2 cellular contexts compared by ENCODE assay signal in the genomic region with DNA sequence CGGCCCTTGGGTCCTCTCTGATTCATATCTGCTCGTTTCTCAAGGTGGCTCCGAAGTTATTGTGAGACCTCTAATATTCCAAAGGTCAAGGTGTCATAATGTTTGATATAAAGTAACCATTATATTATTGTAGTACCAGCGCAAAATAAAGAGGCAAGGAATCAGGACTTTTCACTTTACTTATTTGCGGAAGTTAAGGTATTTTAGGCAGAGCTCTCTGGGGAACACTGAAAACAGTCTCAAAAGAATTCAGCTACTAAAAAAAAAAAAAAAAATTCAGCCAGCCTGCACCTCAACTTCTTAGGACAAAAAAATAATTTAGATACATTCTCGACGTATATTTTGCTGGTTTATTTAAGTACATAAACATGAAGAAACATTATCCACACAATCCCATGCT.
TF ChIP-seq lines count a peak whose summit lies in the region.

No MANE protein-coding gene starts in this region.

TF ChIP-seq in SK-N-SH, 30 proteins besides CTCF, POLR2A, EP300 and RAD21 (continued from another document):
- no peak for TF ChIP-seq REST (IDR thresholded peaks at IDR 0.05; ENCODE audit: low read depth, low read length)

TF ChIP-seq in SK-N-SH treated with all-trans-retinoic acid at 6 μM for 48 hours, 23 proteins besides CTCF, POLR2A, EP300 and RAD21 (continued from another document):
- TF ChIP-seq, protein P1, sequence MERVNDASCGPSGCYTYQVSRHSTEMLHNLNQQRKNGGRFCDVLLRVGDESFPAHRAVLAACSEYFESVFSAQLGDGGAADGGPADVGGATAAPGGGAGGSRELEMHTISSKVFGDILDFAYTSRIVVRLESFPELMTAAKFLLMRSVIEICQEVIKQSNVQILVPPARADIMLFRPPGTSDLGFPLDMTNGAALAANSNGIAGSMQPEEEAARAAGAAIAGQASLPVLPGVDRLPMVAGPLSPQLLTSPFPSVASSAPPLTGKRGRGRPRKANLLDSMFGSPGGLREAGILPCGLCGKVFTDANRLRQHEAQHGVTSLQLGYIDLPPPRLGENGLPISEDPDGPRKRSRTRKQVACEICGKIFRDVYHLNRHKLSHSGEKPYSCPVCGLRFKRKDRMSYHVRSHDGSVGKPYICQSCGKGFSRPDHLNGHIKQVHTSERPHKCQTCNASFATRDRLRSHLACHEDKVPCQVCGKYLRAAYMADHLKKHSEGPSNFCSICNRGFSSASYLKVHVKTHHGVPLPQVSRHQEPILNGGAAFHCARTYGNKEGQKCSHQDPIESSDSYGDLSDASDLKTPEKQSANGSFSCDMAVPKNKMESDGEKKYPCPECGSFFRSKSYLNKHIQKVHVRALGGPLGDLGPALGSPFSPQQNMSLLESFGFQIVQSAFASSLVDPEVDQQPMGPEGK (CRISPR knock-in tag; IDR thresholded peaks at IDR 0.05; ENCODE audit: borderline replicate concordance) = no peak
- TF ChIP-seq CSDC2 (CRISPR knock-in tag; IDR thresholded peaks at IDR 0.05) (no peak), TCF4 (CRISPR knock-in tag; IDR thresholded peaks at IDR 0.05; ENCODE audit: borderline replicate concordance) (no peak), ZFP3 (CRISPR knock-in tag; IDR thresholded peaks at IDR 0.05) (no peak), ESRRG (CRISPR knock-in tag; IDR thresholded peaks at IDR 0.05) (no peak), CSRNP3 (CRISPR knock-in tag; IDR thresholded peaks at IDR 0.05) (no peak), PPARA (CRISPR knock-in tag; IDR thresholded peaks at IDR 0.05; ENCODE audit: borderline replicate concordance) (no peak), SNAI2 (CRISPR knock-in tag; IDR thresholded peaks at IDR 0.05) (no peak), RARB (CRISPR knock-in tag; IDR thresholded peaks at IDR 0.05) (no peak)
- TF ChIP-seq, protein P2, sequence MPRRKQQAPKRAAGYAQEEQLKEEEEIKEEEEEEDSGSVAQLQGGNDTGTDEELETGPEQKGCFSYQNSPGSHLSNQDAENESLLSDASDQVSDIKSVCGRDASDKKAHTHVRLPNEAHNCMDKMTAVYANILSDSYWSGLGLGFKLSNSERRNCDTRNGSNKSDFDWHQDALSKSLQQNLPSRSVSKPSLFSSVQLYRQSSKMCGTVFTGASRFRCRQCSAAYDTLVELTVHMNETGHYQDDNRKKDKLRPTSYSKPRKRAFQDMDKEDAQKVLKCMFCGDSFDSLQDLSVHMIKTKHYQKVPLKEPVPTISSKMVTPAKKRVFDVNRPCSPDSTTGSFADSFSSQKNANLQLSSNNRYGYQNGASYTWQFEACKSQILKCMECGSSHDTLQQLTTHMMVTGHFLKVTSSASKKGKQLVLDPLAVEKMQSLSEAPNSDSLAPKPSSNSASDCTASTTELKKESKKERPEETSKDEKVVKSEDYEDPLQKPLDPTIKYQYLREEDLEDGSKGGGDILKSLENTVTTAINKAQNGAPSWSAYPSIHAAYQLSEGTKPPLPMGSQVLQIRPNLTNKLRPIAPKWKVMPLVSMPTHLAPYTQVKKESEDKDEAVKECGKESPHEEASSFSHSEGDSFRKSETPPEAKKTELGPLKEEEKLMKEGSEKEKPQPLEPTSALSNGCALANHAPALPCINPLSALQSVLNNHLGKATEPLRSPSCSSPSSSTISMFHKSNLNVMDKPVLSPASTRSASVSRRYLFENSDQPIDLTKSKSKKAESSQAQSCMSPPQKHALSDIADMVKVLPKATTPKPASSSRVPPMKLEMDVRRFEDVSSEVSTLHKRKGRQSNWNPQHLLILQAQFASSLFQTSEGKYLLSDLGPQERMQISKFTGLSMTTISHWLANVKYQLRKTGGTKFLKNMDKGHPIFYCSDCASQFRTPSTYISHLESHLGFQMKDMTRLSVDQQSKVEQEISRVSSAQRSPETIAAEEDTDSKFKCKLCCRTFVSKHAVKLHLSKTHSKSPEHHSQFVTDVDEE (CRISPR knock-in tag; IDR thresholded peaks at IDR 0.05) = no peak
